16 cellular contexts compared by ENCODE assay signal in genomic region chr14:67971627-67972625, GRCh38.
DNase-seq lines count a peak whose midpoint lies in the region; ATAC-seq, FAIRE-seq and TF ChIP-seq lines count a peak whose summit lies in the region.
"Had no signal": no experiment of that assay in that cellular context is flagged by ENCODE, and none has a peak within 500 bp of the region (broad histone marks: within the 10 kb centered on the region; RNA-seq: fewer than 3 reads in every experiment).

No MANE protein-coding gene starts in this region.

- H3K4me3 ChIP-seq in K562 (no peak overlapping the region), psoas muscle (no peak overlapping the region), adrenal gland (no peak overlapping the region)
- H3K4me3 ChIP-seq: cardiac muscle cell, esophagus muscularis mucosa, neural progenitor cell, SJSA1 had no signal

- no peaks in the 10 kb centered on the region for H4K20me1 ChIP-seq in K562 (replicated peaks; ENCODE audit: control insufficient read depth, insufficient read depth, low read length)

- FAIRE-seq in K562 (lab: Jason Lieb, UNC), result no peak

- WGBS in K562 (ENCODE audit: insufficient coverage, low coverage, missing lambda C conversion rate), result 12% methylated on average over 4 of the region's 4 CpGs
- WGBS in psoas muscle, 3 donors, result 24 to 44% (median 24%) methylated on average over 4 of the region's 4 CpGs
- 68 to 81% (median 75%) methylated on average over 4 of the region's 4 CpGs for WGBS in adrenal gland, 4 donors

- intact Hi-C loops in K562 (cut with micrococcal nuclease), result no loop called here
- intact Hi-C loops in psoas muscle (cut with DNase I), result no loop called here
- intact Hi-C loops in adrenal gland (cut with DNase I), result no loop called here

- no peak overlapping the region for H3K9ac ChIP-seq in K562 (ENCODE audit: insufficient read depth in 1 of 2, low read depth in 2 of 2, low read length in 2 of 2)
- H3K9ac ChIP-seq: neural progenitor cell had no signal

- H3K4me1 ChIP-seq in K562 (replicated peaks in 1 of 2; ENCODE audit: control insufficient read depth in 2 of 2, insufficient read depth in 2 of 2, low read length in 2 of 2), result no peaks in the 10 kb centered on the region
- peaks cover 14% of the 10 kb centered on the region for H3K4me1 ChIP-seq in psoas muscle
- H3K4me1 ChIP-seq in adrenal gland (replicated peaks in 1 of 2), result no peaks in the 10 kb centered on the region
- H3K4me1 ChIP-seq: neural progenitor cell had no signal

- CTCF ChIA-PET in HEK293T (lab: Yijun Ruan, JAX), result no interaction called here
- CTCF ChIA-PET in K562 (lab: Yijun Ruan, JAX; ENCODE audit: low intra/inter-chr PET ratio), result no interaction called here

- H3K27me3 ChIP-seq in K562 (ENCODE audit: control insufficient read depth in 2 of 2, insufficient read depth in 2 of 2, low read length in 2 of 2), result no peaks in the 10 kb centered on the region
- no peaks in the 10 kb centered on the region for H3K27me3 ChIP-seq in psoas muscle (ENCODE audit: insufficient read depth in 3 of 3, low read length in 2 of 3)
- no peaks in the 10 kb centered on the region for H3K27me3 ChIP-seq in adrenal gland
- H3K27me3 ChIP-seq: cardiac muscle cell, esophagus muscularis mucosa, neural progenitor cell, SJSA1 had no signal

- ATAC-seq in K562, result no peak
- ATAC-seq in psoas muscle, result peak in 3 of 4 donors; percentile 84 to 88 (median 85)

- TF ChIP-seq EP300 in K562 (IDR thresholded peaks at IDR 0.05; ENCODE audit: low read length), result no peak

- no peak for TF ChIP-seq CTCF in K562 (IDR thresholded peaks at IDR 0.05 in 2 of 3, conservative IDR thresholded peaks at IDR 0.05 in 1 of 3; ENCODE audit: insufficient read depth in 2 of 3, low read depth in 1 of 3, low read length in 3 of 3)
- TF ChIP-seq CTCF in psoas muscle (IDR thresholded peaks at IDR 0.05), result no peak
- no peak for TF ChIP-seq CTCF in adrenal gland (IDR thresholded peaks at IDR 0.05)

- no peaks in the 10 kb centered on the region for H3K9me1 ChIP-seq in K562 (ENCODE audit: control insufficient read depth, insufficient read depth, low read length)

- no peak overlapping the region for H3K4me2 ChIP-seq in K562 (ENCODE audit: insufficient read depth, low read length)
- H3K4me2 ChIP-seq: neural progenitor cell had no signal

- no peak overlapping the region for H2AFZ ChIP-seq in K562 (ENCODE audit: low read depth, low read length)
- H2AFZ ChIP-seq: neural progenitor cell had no signal

- in situ Hi-C loops in K562 (cut with MboI), result no loop called here

- BruUV-seq in K562 (replicated peaks; lab: Mats Ljungman, UMichigan), result no TSS peak

- DNase-seq in HEK293T (ENCODE audit: extremely low spot score), result no peak
- peak; percentile 91 for DNase-seq in NCI-H2171 treated with DMSO at 0.1 percent for 48 hours (lab: John Stamatoyannopoulos, UW)
- no peak for DNase-seq in K562 (ENCODE audit: extremely low read depth in 1 of 4, low spot score in 3 of 4)
- no peak for DNase-seq in psoas muscle
- DNase-seq in stimulated activated CD8-positive, alpha-beta memory T cell treated with anti-CD3 and anti-CD28 coated beads, Interleukin-4, amount 100 ng/mL, for 48 hours, result no peak
- no peak for DNase-seq in activated T-cell treated with anti-CD3 and anti-CD28 coated beads, Interleukin-2, amount 50 U/mL, for 1 hour
- DNase-seq in adrenal gland, result no peak
- no peak for DNase-seq in kidney glomerular epithelial cell (lab: John Stamatoyannopoulos, UW)
- DNase-seq: activated CD4-positive, alpha-beta T cell treated with anti-CD3 and anti-CD28 coated beads for 1 hour; NCI-H2029 treated with DMSO at 0.1 percent for 48 hours; stimulated activated CD4-positive, alpha-beta T cell treated with anti-CD3 and anti-CD28 coated beads, Interleukin-15, amount 100 ng/mL, for 24 hours had no signal

- no peaks in the 10 kb centered on the region for H3K79me2 ChIP-seq in K562 (ENCODE audit: control insufficient read depth, insufficient read depth, low read length)

- H3K9me3 ChIP-seq in K562 (replicated peaks; ENCODE audit: control insufficient read depth, insufficient read depth, low read depth, low read length) (no peaks in the 10 kb centered on the region), psoas muscle (no peaks in the 10 kb centered on the region), adrenal gland (replicated peaks in 1 of 3) (no peaks in the 10 kb centered on the region)
- H3K9me3 ChIP-seq: esophagus muscularis mucosa, SJSA1 had no signal

- H3K36me3 ChIP-seq in K562 (ENCODE audit: control insufficient read depth, insufficient read depth, low read length), result no peaks in the 10 kb centered on the region
- no peaks in the 10 kb centered on the region for H3K36me3 ChIP-seq in psoas muscle (ENCODE audit: insufficient read depth in 1 of 2, low read depth in 1 of 2)
- H3K36me3 ChIP-seq in adrenal gland (replicated peaks in 1 of 2), result no peaks in the 10 kb centered on the region
- H3K36me3 ChIP-seq: cardiac muscle cell, esophagus muscularis mucosa, neural progenitor cell, SJSA1 had no signal

- H3K27ac ChIP-seq in K562 (ENCODE audit: extremely low read depth, low read depth, low read length) (no peak overlapping the region), psoas muscle (peak overlapping the region; percentile 41), adrenal gland (no peak overlapping the region)
- H3K27ac ChIP-seq: C4-2B, cardiac muscle cell, neural progenitor cell, SJSA1 had no signal

- TF ChIP-seq POLR2A in K562 (conservative IDR thresholded peaks at IDR 0.05) (no peak), adrenal gland (IDR thresholded peaks at IDR 0.05) (no peak)

- TF ChIP-seq RAD21 in K562 (CRISPR knock-in tag; conservative IDR thresholded peaks at IDR 0.05 in 1 of 2, IDR thresholded peaks at IDR 0.05 in 1 of 2), result no peak

- POLR2A ChIA-PET in HEK293T (lab: Yijun Ruan, JAX) (interaction anchor here (0.6 kb wide), 1 partner anchor 22 kb away, joined by 3 read pairs; no protein-coding TSS in a partner anchor), K562 (lab: Yijun Ruan, JAX) (no interaction called here)

TF ChIP-seq in HEK293T, 16 proteins besides CTCF, POLR2A, EP300 and RAD21:
- no peak for TF ChIP-seq L3MBTL2 (conservative IDR thresholded peaks at IDR 0.05)
- TF ChIP-seq, protein P1, sequence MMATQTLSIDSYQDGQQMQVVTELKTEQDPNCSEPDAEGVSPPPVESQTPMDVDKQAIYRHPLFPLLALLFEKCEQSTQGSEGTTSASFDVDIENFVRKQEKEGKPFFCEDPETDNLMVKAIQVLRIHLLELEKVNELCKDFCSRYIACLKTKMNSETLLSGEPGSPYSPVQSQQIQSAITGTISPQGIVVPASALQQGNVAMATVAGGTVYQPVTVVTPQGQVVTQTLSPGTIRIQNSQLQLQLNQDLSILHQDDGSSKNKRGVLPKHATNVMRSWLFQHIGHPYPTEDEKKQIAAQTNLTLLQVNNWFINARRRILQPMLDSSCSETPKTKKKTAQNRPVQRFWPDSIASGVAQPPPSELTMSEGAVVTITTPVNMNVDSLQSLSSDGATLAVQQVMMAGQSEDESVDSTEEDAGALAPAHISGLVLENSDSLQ (IDR thresholded peaks at IDR 0.05), result peak; percentile 76
TF ChIP-seq in HEK293T: peak in this region for 1.

TF ChIP-seq in K562, 482 proteins besides CTCF, POLR2A, EP300 and RAD21:
- TF ChIP-seq ZNF197 (CRISPR knock-in tag; IDR thresholded peaks at IDR 0.05; ENCODE audit: low read depth) (no peak), STAT5B (CRISPR knock-in tag; IDR thresholded peaks at IDR 0.05) (no peak), ETV5 (CRISPR knock-in tag; IDR thresholded peaks at IDR 0.05; ENCODE audit: low read depth) (no peak), GTF2F1 (IDR thresholded peaks at IDR 0.05; ENCODE audit: low read depth, low read length) (no peak), MEIS2 (IDR thresholded peaks at IDR 0.05; ENCODE audit: partially characterized antibody) (peak; percentile 71), POLR2G (IDR thresholded peaks at IDR 0.05; ENCODE audit: low read depth, low read length) (no peak), HCFC1 (IDR thresholded peaks at IDR 0.05; ENCODE audit: low read depth, low read length) (no peak)
- TF ChIP-seq, protein P2, sequence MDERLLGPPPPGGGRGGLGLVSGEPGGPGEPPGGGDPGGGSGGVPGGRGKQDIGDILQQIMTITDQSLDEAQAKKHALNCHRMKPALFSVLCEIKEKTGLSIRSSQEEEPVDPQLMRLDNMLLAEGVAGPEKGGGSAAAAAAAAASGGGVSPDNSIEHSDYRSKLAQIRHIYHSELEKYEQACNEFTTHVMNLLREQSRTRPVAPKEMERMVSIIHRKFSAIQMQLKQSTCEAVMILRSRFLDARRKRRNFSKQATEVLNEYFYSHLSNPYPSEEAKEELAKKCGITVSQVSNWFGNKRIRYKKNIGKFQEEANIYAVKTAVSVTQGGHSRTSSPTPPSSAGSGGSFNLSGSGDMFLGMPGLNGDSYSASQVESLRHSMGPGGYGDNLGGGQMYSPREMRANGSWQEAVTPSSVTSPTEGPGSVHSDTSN (CRISPR knock-in tag; IDR thresholded peaks at IDR 0.05; ENCODE audit: low read depth), result no peak
- TF ChIP-seq, protein P2 (tag; conservative IDR thresholded peaks at IDR 0.05; ENCODE audit: low read depth), result 0 out of 2 replicates have a peak, but pooled peaks have one; percentile 22
- TF ChIP-seq, protein P1 (IDR thresholded peaks at IDR 0.05), result peak; percentile 59
